17 cellular contexts compared by ENCODE assay signal in the genomic region with DNA sequence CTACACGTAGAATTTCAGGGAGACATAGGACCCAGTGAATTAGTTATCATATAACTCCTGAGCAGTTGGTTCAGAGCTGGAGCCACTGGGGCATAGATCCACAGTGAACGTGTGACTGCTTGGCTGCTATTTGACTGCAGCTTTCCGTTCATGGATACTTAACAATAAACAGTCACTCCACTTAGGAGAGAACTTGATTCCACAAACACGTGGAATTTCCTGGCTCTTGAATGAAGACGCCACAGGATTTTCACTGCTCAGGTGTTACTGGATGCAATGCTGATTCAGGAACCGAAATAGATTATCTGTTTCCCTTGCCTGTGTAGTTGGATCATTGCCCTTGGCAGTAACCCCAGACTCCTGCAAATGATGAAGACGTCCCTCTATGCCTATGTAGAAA.
DNase-seq lines count a peak whose midpoint lies in the region; ATAC-seq, FAIRE-seq and TF ChIP-seq lines count a peak whose summit lies in the region.
"Had no signal": no experiment of that assay in that cellular context is flagged by ENCODE, and none has a peak within 500 bp of the region (broad histone marks: within the 10 kb centered on the region; RNA-seq: fewer than 3 reads in every experiment).

No MANE protein-coding gene starts in this region.

- in situ Hi-C loops in K562 (cut with MboI): no loop called here

- no peaks in the 10 kb centered on the region for H3K27me3 ChIP-seq in K562 (ENCODE audit: control insufficient read depth in 2 of 2, insufficient read depth in 2 of 2, low read length in 2 of 2)
- H3K27me3 ChIP-seq in naive thymus-derived CD4-positive, alpha-beta T cell (ENCODE audit: control insufficient read depth in 2 of 2, insufficient read depth in 2 of 2, low read length in 2 of 2): no peaks in the 10 kb centered on the region
- H3K27me3 ChIP-seq: gastrocnemius medialis, suprapubic skin had no signal

- no peak overlapping the region for H3K27ac Mint-ChIP-seq in activated CD4-positive, alpha-beta memory T cell treated with anti-CD3 and anti-CD28 coated beads, Interleukin-2, amount 10 ng/mL, durations not matched to agents 7 days and 5 days
- H3K27ac Mint-ChIP-seq in naive thymus-derived CD4-positive, alpha-beta T cell: no peak overlapping the region
- H3K27ac Mint-ChIP-seq: activated CD4-positive, alpha-beta T cell treated with anti-CD3 and anti-CD28 coated beads for 36 hours; HFFc6 had no signal

- peak; percentile 13 for DNase-seq in DMS79 (lab: John Stamatoyannopoulos, UW)
- peak; percentile 43 for DNase-seq in NCI-H2107 (lab: John Stamatoyannopoulos, UW)
- no peak for DNase-seq in K562 (ENCODE audit: extremely low read depth in 1 of 4, low spot score in 3 of 4)
- peak; percentile 53 for DNase-seq in medulla oblongata (ENCODE audit: extremely low spot score)
- DNase-seq in activated CD4-positive, alpha-beta memory T cell treated with anti-CD3 and anti-CD28 coated beads, Interleukin-2, amount 10 ng/mL, durations not matched to agents 7 days and 5 days: no peak
- no peak for DNase-seq in iPS-NIHi11 (ENCODE audit: low spot score)
- no peak for DNase-seq in mucosa of descending colon
- no peak for DNase-seq in naive thymus-derived CD4-positive, alpha-beta T cell
- DNase-seq: activated CD4-positive, alpha-beta T cell treated with anti-CD3 and anti-CD28 coated beads for 36 hours; activated T-cell treated with anti-CD3 and anti-CD28 coated beads for 4 hours; central memory CD4-positive, alpha-beta T cell; DMS 273 treated with DMSO at 0.1 percent for 48 hours; gastrocnemius medialis; HFFc6; NCI-H526; posterior cingulate gyrus had no signal

- TF ChIP-seq POLR2A in K562 (conservative IDR thresholded peaks at IDR 0.05): no peak

- peak overlapping the region; percentile 73 for H2AFZ ChIP-seq in K562 (ENCODE audit: low read depth, low read length)

- intact Hi-C loops in K562 (cut with micrococcal nuclease) (no loop called here), mucosa of descending colon (cut with DNase I, micrococcal nuclease) (no loop called here)
- intact Hi-C loops in naive thymus-derived CD4-positive, alpha-beta T cell (cut with micrococcal nuclease): no loop called here

- no peak overlapping the region for H3K9ac ChIP-seq in K562 (ENCODE audit: insufficient read depth in 1 of 2, low read depth in 2 of 2, low read length in 2 of 2)

- no peak overlapping the region for H3K27ac ChIP-seq in K562 (ENCODE audit: extremely low read depth, low read depth, low read length)
- no peak overlapping the region for H3K27ac ChIP-seq in naive thymus-derived CD4-positive, alpha-beta T cell (ENCODE audit: low read depth, low read length)
- H3K27ac ChIP-seq: gastrocnemius medialis, suprapubic skin had no signal

- H3K9me3 Mint-ChIP-seq in activated CD4-positive, alpha-beta memory T cell treated with anti-CD3 and anti-CD28 coated beads, Interleukin-2, amount 10 ng/mL, durations not matched to agents 7 days and 5 days: no peaks in the 10 kb centered on the region
- no peaks in the 10 kb centered on the region for H3K9me3 Mint-ChIP-seq in naive thymus-derived CD4-positive, alpha-beta T cell
- H3K9me3 Mint-ChIP-seq: HFFc6 had no signal

- H3K36me3 ChIP-seq in K562 (ENCODE audit: control insufficient read depth, insufficient read depth, low read length) (no peaks in the 10 kb centered on the region), mucosa of descending colon (ENCODE audit: low read depth) (no peaks in the 10 kb centered on the region)
- H3K36me3 ChIP-seq in naive thymus-derived CD4-positive, alpha-beta T cell (ENCODE audit: control insufficient read depth in 2 of 3, insufficient read depth in 3 of 3, low read length in 3 of 3): no peaks in the 10 kb centered on the region
- H3K36me3 ChIP-seq: gastrocnemius medialis, suprapubic skin had no signal

- H3K4me3 Mint-ChIP-seq in activated CD4-positive, alpha-beta memory T cell treated with anti-CD3 and anti-CD28 coated beads, Interleukin-2, amount 10 ng/mL, durations not matched to agents 7 days and 5 days: no peak overlapping the region
- H3K4me3 Mint-ChIP-seq in naive thymus-derived CD4-positive, alpha-beta T cell: no peak overlapping the region
- H3K4me3 Mint-ChIP-seq: activated CD4-positive, alpha-beta T cell treated with anti-CD3 and anti-CD28 coated beads for 36 hours; HFFc6 had no signal

- H3K27me3 Mint-ChIP-seq in activated CD4-positive, alpha-beta memory T cell treated with anti-CD3 and anti-CD28 coated beads, Interleukin-2, amount 10 ng/mL, durations not matched to agents 7 days and 5 days: no peaks in the 10 kb centered on the region
- peaks cover 0 to 4% (median 0%) of the 10 kb centered on the region in 5 donors for H3K27me3 Mint-ChIP-seq in naive thymus-derived CD4-positive, alpha-beta T cell
- H3K27me3 Mint-ChIP-seq: activated CD4-positive, alpha-beta T cell treated with anti-CD3 and anti-CD28 coated beads for 36 hours had no signal

- FAIRE-seq in K562 (lab: Jason Lieb, UNC): no peak

- H3K9me1 ChIP-seq in K562 (ENCODE audit: control insufficient read depth, insufficient read depth, low read length): no peaks in the 10 kb centered on the region

- no peak for ATAC-seq in K562
- no peak for ATAC-seq in mucosa of descending colon
- no peak for ATAC-seq in naive thymus-derived CD4-positive, alpha-beta T cell
- ATAC-seq: activated CD4-positive, alpha-beta T cell treated with anti-CD3 and anti-CD28 coated beads for 36 hours; gastrocnemius medialis had no signal

- no peak for TF ChIP-seq RAD21 in K562 (CRISPR knock-in tag; conservative IDR thresholded peaks at IDR 0.05 in 1 of 2, IDR thresholded peaks at IDR 0.05 in 1 of 2)

- H4K20me1 ChIP-seq in K562 (replicated peaks; ENCODE audit: control insufficient read depth, insufficient read depth, low read length): no peaks in the 10 kb centered on the region

- H3K79me2 ChIP-seq in K562 (ENCODE audit: control insufficient read depth, insufficient read depth, low read length): no peaks in the 10 kb centered on the region

- no TSS peak for BruUV-seq in K562 (replicated peaks; lab: Mats Ljungman, UMichigan)

- CTCF ChIA-PET in K562 (lab: Yijun Ruan, JAX; ENCODE audit: low intra/inter-chr PET ratio): no interaction called here
- CTCF ChIA-PET in activated CD4-positive, alpha-beta memory T cell treated with anti-CD3 and anti-CD28 coated beads, Interleukin-2, amount 10 ng/mL, durations not matched to agents 7 days and 5 days (lab: Charles Lee): no interaction called here
- CTCF ChIA-PET in naive thymus-derived CD4-positive, alpha-beta T cell (lab: Charles Lee): no interaction called here

- 29% methylated on average over 7 of the region's 7 CpGs for WGBS in K562 (ENCODE audit: insufficient coverage, low coverage, missing lambda C conversion rate)

- POLR2A ChIA-PET in K562 (lab: Yijun Ruan, JAX): interaction anchor here (1.4 kb wide), 1 partner anchor 17 kb away, joined by 3 read pairs; no protein-coding TSS in a partner anchor
- POLR2A ChIA-PET in activated CD4-positive, alpha-beta memory T cell treated with anti-CD3 and anti-CD28 coated beads, Interleukin-2, amount 10 ng/mL, durations not matched to agents 7 days and 5 days (lab: Charles Lee): no interaction called here
- POLR2A ChIA-PET in naive thymus-derived CD4-positive, alpha-beta T cell (lab: Charles Lee): no interaction called here

- TF ChIP-seq EP300 in K562 (IDR thresholded peaks at IDR 0.05; ENCODE audit: low read length): no peak

- H3K4me3 ChIP-seq in K562 (no peak overlapping the region), mucosa of descending colon (no peak overlapping the region)
- H3K4me3 ChIP-seq in naive thymus-derived CD4-positive, alpha-beta T cell (ENCODE audit: low read length): no peak overlapping the region
- H3K4me3 ChIP-seq: gastrocnemius medialis, suprapubic skin had no signal

- H3K36me3 Mint-ChIP-seq in activated CD4-positive, alpha-beta memory T cell treated with anti-CD3 and anti-CD28 coated beads, Interleukin-2, amount 10 ng/mL, durations not matched to agents 7 days and 5 days (ENCODE audit: low read depth): no peaks in the 10 kb centered on the region
- no peaks in the 10 kb centered on the region for H3K36me3 Mint-ChIP-seq in naive thymus-derived CD4-positive, alpha-beta T cell

- H3K4me1 Mint-ChIP-seq in activated CD4-positive, alpha-beta memory T cell treated with anti-CD3 and anti-CD28 coated beads, Interleukin-2, amount 10 ng/mL, durations not matched to agents 7 days and 5 days: no peaks in the 10 kb centered on the region
- no peaks in the 10 kb centered on the region for H3K4me1 Mint-ChIP-seq in naive thymus-derived CD4-positive, alpha-beta T cell
- H3K4me1 Mint-ChIP-seq: activated CD4-positive, alpha-beta T cell treated with anti-CD3 and anti-CD28 coated beads for 36 hours had no signal

- no peak overlapping the region for H3K4me2 ChIP-seq in K562 (ENCODE audit: insufficient read depth, low read length)

- H3K4me1 ChIP-seq in K562 (replicated peaks in 1 of 2; ENCODE audit: control insufficient read depth in 2 of 2, insufficient read depth in 2 of 2, low read length in 2 of 2) (no peaks in the 10 kb centered on the region), mucosa of descending colon (ENCODE audit: low read depth) (no peaks in the 10 kb centered on the region)
- H3K4me1 ChIP-seq in naive thymus-derived CD4-positive, alpha-beta T cell (ENCODE audit: control insufficient read depth in 2 of 2, insufficient read depth in 2 of 2, low read length in 2 of 2): no peaks in the 10 kb centered on the region
- H3K4me1 ChIP-seq: gastrocnemius medialis, suprapubic skin had no signal

- no peak for TF ChIP-seq CTCF in K562 (IDR thresholded peaks at IDR 0.05 in 2 of 3, conservative IDR thresholded peaks at IDR 0.05 in 1 of 3; ENCODE audit: insufficient read depth in 2 of 3, low read depth in 1 of 3, low read length in 3 of 3)
- no peak for TF ChIP-seq CTCF in mucosa of descending colon (IDR thresholded peaks at IDR 0.05)

- H3K9me3 ChIP-seq in K562 (replicated peaks; ENCODE audit: control insufficient read depth, insufficient read depth, low read depth, low read length) (no peaks in the 10 kb centered on the region), mucosa of descending colon (no peaks in the 10 kb centered on the region)
- H3K9me3 ChIP-seq in naive thymus-derived CD4-positive, alpha-beta T cell (ENCODE audit: control insufficient read depth in 2 of 3, low read length in 3 of 3): no peaks in the 10 kb centered on the region
- H3K9me3 ChIP-seq: gastrocnemius medialis, suprapubic skin had no signal

TF ChIP-seq in K562, 482 proteins besides CTCF, POLR2A, EP300 and RAD21 (continues in another document):
- TF ChIP-seq HDAC6 (IDR thresholded peaks at IDR 0.05; ENCODE audit: low read depth, low read length) (no peak), SOX6 (IDR thresholded peaks at IDR 0.05) (no peak), RBBP5 (IDR thresholded peaks at IDR 0.05; ENCODE audit: borderline replicate concordance, insufficient read depth, low read length, poor library complexity, severe bottlenecking) (no peak)

Comparison
In these comparisons a context has a peak if more than half of its experiments do, and no peak if none do; other contexts are left out.
1. DNase-seq: peak in DMS79 (single experiment), NCI-H2107 (single experiment) and medulla oblongata (single experiment); none in K562 (0 of 4), activated CD4-positive, alpha-beta memory T cell treated with anti-CD3 and anti-CD28 coated beads, Interleukin-2, amount 10 ng/mL, durations not matched to agents 7 days and 5 days (single experiment), iPS-NIHi11 (single experiment), mucosa of descending colon (0 of 3) and naive thymus-derived CD4-positive, alpha-beta T cell (0 of 9).